Comparison of ENCODE assay signal across 21 cellular contexts in genomic region chr1:41677586-41677985, GRCh38.
A peak's percentile ranks its signal among the peaks of the same experiment; 100 is the strongest.
DNase-seq lines count a peak whose midpoint lies in the region; ATAC-seq and TF ChIP-seq lines count a peak whose summit lies in the region.
"Had no signal": no experiment of that assay in that cellular context is flagged by ENCODE, and none has a peak within 500 bp of the region (broad histone marks: within the 10 kb centered on the region; RNA-seq: fewer than 3 reads in every experiment).

No MANE protein-coding gene starts in this region.

- no peak for TF ChIP-seq CTCF in DND-41 (IDR thresholded peaks at IDR 0.05; ENCODE audit: borderline replicate concordance, extremely low read depth, low read length, poor library complexity, severe bottlenecking)
- no peak for TF ChIP-seq CTCF in fibroblast of mammary gland (conservative IDR thresholded peaks at IDR 0.05; ENCODE audit: control insufficient read depth, insufficient read depth, low read depth, low read length)

- no peak overlapping the region; the same call in 1 of the 2 replicates for H3K9ac ChIP-seq in DND-41 (ENCODE audit: low read depth, low read length)
- H3K9ac ChIP-seq in skeletal muscle tissue (ENCODE audit: low read depth in 1 of 3, low read length in 3 of 3), result no peak overlapping the region

- H3K27ac Mint-ChIP-seq in activated CD4-positive, alpha-beta memory T cell treated with anti-CD3 and anti-CD28 coated beads for 36 hours, result peak overlapping the region; percentile 6
- H3K27ac Mint-ChIP-seq in activated CD4-positive, alpha-beta memory T cell treated with anti-CD3 and anti-CD28 coated beads, Interleukin-2, amount 10 ng/mL, durations not matched to agents 7 days and 5 days, result no peak overlapping the region

- peaks cover 100% of the 10 kb centered on the region for H3K4me1 ChIP-seq in DND-41 (ENCODE audit: insufficient read depth, low read length)
- peaks cover 20 to 31% (median 26%) of the 10 kb centered on the region in 3 donors for H3K4me1 ChIP-seq in skeletal muscle tissue (ENCODE audit: control insufficient read depth in 3 of 3, insufficient read depth in 3 of 3, low read length in 3 of 3)
- H3K4me1 ChIP-seq: prostate gland had no signal

- H3K36me3 ChIP-seq in DND-41 (ENCODE audit: insufficient read depth, low read length), result peaks cover 18% of the 10 kb centered on the region
- no peaks in the 10 kb centered on the region for H3K36me3 ChIP-seq in skeletal muscle tissue (ENCODE audit: control insufficient read depth in 3 of 3, insufficient read depth in 3 of 3, low read length in 3 of 3)
- H3K36me3 ChIP-seq: prostate gland, upper lobe of left lung had no signal

- DNase-seq in activated CD4-positive, alpha-beta memory T cell treated with anti-CD3 and anti-CD28 coated beads for 36 hours, result no peak
- no peak for DNase-seq in activated CD4-positive, alpha-beta memory T cell treated with anti-CD3 and anti-CD28 coated beads, Interleukin-2, amount 10 ng/mL, durations not matched to agents 7 days and 5 days
- DNase-seq in DND-41 (no peak), fibroblast of mammary gland (ENCODE audit: low read depth) (peak; percentile 91), DMS53 treated with DMSO at 0.1 percent for 48 hours (lab: John Stamatoyannopoulos, UW; ENCODE audit: unreplicated experiment) (no peak)
- no peak for DNase-seq in stimulated activated CD4-positive, alpha-beta T cell treated with anti-CD3 and anti-CD28 coated beads, Interleukin-4, amount 100 ng/mL, for 1 hour
- DNase-seq: activated naive CD4-positive, alpha-beta T cell; Calu3; Kasumi-1; mucosa of descending colon; NCI-H187 treated with DMSO at 0.1 percent for 48 hours; NCI-H69; stimulated activated CD4-positive, alpha-beta T cell treated with anti-CD3 and anti-CD28 coated beads, Interleukin-4, amount 100 ng/mL, for 4 hours; stimulated activated naive CD8-positive, alpha-beta T cell treated with anti-CD3 and anti-CD28 coated beads, Interleukin-15, amount 100 ng/mL, for 72 hours; upper lobe of left lung had no signal

- peaks cover 63% of the 10 kb centered on the region for H3K4me1 Mint-ChIP-seq in activated CD4-positive, alpha-beta memory T cell treated with anti-CD3 and anti-CD28 coated beads for 36 hours (ENCODE audit: low read depth)
- H3K4me1 Mint-ChIP-seq in activated CD4-positive, alpha-beta memory T cell treated with anti-CD3 and anti-CD28 coated beads, Interleukin-2, amount 10 ng/mL, durations not matched to agents 7 days and 5 days, result peaks cover 98% of the 10 kb centered on the region

- no peaks in the 10 kb centered on the region for H3K9me3 ChIP-seq in DND-41 (ENCODE audit: insufficient read depth, low read length, severe bottlenecking)
- no peaks in the 10 kb centered on the region for H3K9me3 ChIP-seq in skeletal muscle tissue (ENCODE audit: control insufficient read depth in 3 of 3, low read length in 3 of 3)
- H3K9me3 ChIP-seq: A549, mucosa of descending colon, prostate gland, upper lobe of left lung had no signal

- POLR2A ChIA-PET in activated CD4-positive, alpha-beta memory T cell treated with anti-CD3 and anti-CD28 coated beads for 36 hours (lab: Charles Lee), result interaction anchor here (0.9 kb wide), 1 partner anchor 17 kb away, joined by 3 read pairs; no protein-coding TSS in a partner anchor
- POLR2A ChIA-PET in activated CD4-positive, alpha-beta memory T cell treated with anti-CD3 and anti-CD28 coated beads, Interleukin-2, amount 10 ng/mL, durations not matched to agents 7 days and 5 days (lab: Charles Lee), result interaction anchor here (1.5 to 3.2 kb wide), 6 partner anchors 10 to 127 kb away, joined by 3 to 9 read pairs (median 4); no protein-coding TSS in a partner anchor

- no peaks in the 10 kb centered on the region for H3K36me3 Mint-ChIP-seq in activated CD4-positive, alpha-beta memory T cell treated with anti-CD3 and anti-CD28 coated beads for 36 hours
- H3K36me3 Mint-ChIP-seq in activated CD4-positive, alpha-beta memory T cell treated with anti-CD3 and anti-CD28 coated beads, Interleukin-2, amount 10 ng/mL, durations not matched to agents 7 days and 5 days (ENCODE audit: low read depth), result peaks cover 1% of the 10 kb centered on the region

- no peaks in the 10 kb centered on the region for H3K27me3 Mint-ChIP-seq in activated CD4-positive, alpha-beta memory T cell treated with anti-CD3 and anti-CD28 coated beads for 36 hours
- H3K27me3 Mint-ChIP-seq in activated CD4-positive, alpha-beta memory T cell treated with anti-CD3 and anti-CD28 coated beads, Interleukin-2, amount 10 ng/mL, durations not matched to agents 7 days and 5 days, result no peaks in the 10 kb centered on the region
- H3K27me3 Mint-ChIP-seq: stimulated activated naive CD8-positive, alpha-beta T cell treated with anti-CD3 and anti-CD28 coated beads, Interleukin-15, amount 100 ng/mL, for 72 hours had no signal

- ATAC-seq in DND-41 (ENCODE audit: insufficient read depth, low read depth), result no peak
- ATAC-seq in HG02642 (IDR thresholded peaks at IDR 0.05; ENCODE audit: poor library complexity, unreplicated experiment), result no peak
- ATAC-seq: A549; activated CD4-positive, CD25-positive, alpha-beta regulatory T cell treated with anti-CD3 and anti-CD28 coated beads, Interleukin-2, amount 50 U/mL, for 24 hours; stimulated activated naive CD8-positive, alpha-beta T cell treated with anti-CD3 and anti-CD28 coated beads, Interleukin-15, amount 100 ng/mL, for 72 hours had no signal

- H3K79me2 ChIP-seq in DND-41 (ENCODE audit: insufficient read depth, low read length), result peaks cover 84% of the 10 kb centered on the region
- H3K79me2 ChIP-seq: hepatocyte had no signal

- intact Hi-C loops in activated CD4-positive, alpha-beta memory T cell treated with anti-CD3 and anti-CD28 coated beads for 36 hours (cut with micrococcal nuclease), result no loop called here

- H3K9me3 Mint-ChIP-seq in activated CD4-positive, alpha-beta memory T cell treated with anti-CD3 and anti-CD28 coated beads for 36 hours, result no peaks in the 10 kb centered on the region
- H3K9me3 Mint-ChIP-seq in activated CD4-positive, alpha-beta memory T cell treated with anti-CD3 and anti-CD28 coated beads, Interleukin-2, amount 10 ng/mL, durations not matched to agents 7 days and 5 days, result no peaks in the 10 kb centered on the region
- H3K9me3 Mint-ChIP-seq: stimulated activated naive CD8-positive, alpha-beta T cell treated with anti-CD3 and anti-CD28 coated beads, Interleukin-15, amount 100 ng/mL, for 72 hours had no signal

- no peak overlapping the region for H3K4me2 ChIP-seq in DND-41 (ENCODE audit: insufficient read depth, low read length)
- H3K4me2 ChIP-seq: A549, hepatocyte had no signal

- H3K27ac ChIP-seq in DND-41 (ENCODE audit: low read length) (peak overlapping the region; percentile 99), skeletal muscle tissue (ENCODE audit: low read depth, low read length) (peak overlapping the region; percentile 41)
- H3K27ac ChIP-seq: A549, hepatocyte, prostate gland, upper lobe of left lung had no signal

- H3K4me3 Mint-ChIP-seq in activated CD4-positive, alpha-beta memory T cell treated with anti-CD3 and anti-CD28 coated beads for 36 hours, result no peak overlapping the region
- H3K4me3 Mint-ChIP-seq in activated CD4-positive, alpha-beta memory T cell treated with anti-CD3 and anti-CD28 coated beads, Interleukin-2, amount 10 ng/mL, durations not matched to agents 7 days and 5 days, result no peak overlapping the region
- H3K4me3 Mint-ChIP-seq: stimulated activated naive CD8-positive, alpha-beta T cell treated with anti-CD3 and anti-CD28 coated beads, Interleukin-15, amount 100 ng/mL, for 72 hours had no signal

- H4K20me1 ChIP-seq in DND-41 (ENCODE audit: insufficient read depth, low read length), result peaks cover 24% of the 10 kb centered on the region

- CTCF ChIA-PET in activated CD4-positive, alpha-beta memory T cell treated with anti-CD3 and anti-CD28 coated beads for 36 hours (lab: Charles Lee), result interaction anchor here (1.5 kb wide), 1 partner anchor 135 kb away, joined by 3 read pairs; no protein-coding TSS in a partner anchor
- CTCF ChIA-PET in activated CD4-positive, alpha-beta memory T cell treated with anti-CD3 and anti-CD28 coated beads, Interleukin-2, amount 10 ng/mL, durations not matched to agents 7 days and 5 days (lab: Charles Lee), result no interaction called here

- H2AFZ ChIP-seq in DND-41 (ENCODE audit: low read depth, low read length), result no peak overlapping the region
- H2AFZ ChIP-seq: hepatocyte had no signal

- H3K27me3 ChIP-seq in DND-41 (ENCODE audit: insufficient read depth, low read length, poor library complexity) (no peaks in the 10 kb centered on the region), skeletal muscle tissue (ENCODE audit: control insufficient read depth in 3 of 3, insufficient read depth in 3 of 3, low read length in 3 of 3) (no peaks in the 10 kb centered on the region)
- H3K27me3 ChIP-seq: hepatocyte, upper lobe of left lung had no signal

- H3K4me3 ChIP-seq in DND-41 (ENCODE audit: low read depth in 1 of 2, low read length in 2 of 2), result no peak overlapping the region
- no peak overlapping the region for H3K4me3 ChIP-seq in fibroblast of mammary gland (ENCODE audit: control insufficient read depth, low read depth, low read length)
- peak overlapping the region in 1 of 3 donors; percentile 9 for H3K4me3 ChIP-seq in skeletal muscle tissue (ENCODE audit: low read length in 3 of 3)
- H3K4me3 ChIP-seq: A549, hepatocyte, mucosa of descending colon, prostate gland, upper lobe of left lung had no signal
